8 cellular contexts compared by ENCODE assay signal in the genomic region with DNA sequence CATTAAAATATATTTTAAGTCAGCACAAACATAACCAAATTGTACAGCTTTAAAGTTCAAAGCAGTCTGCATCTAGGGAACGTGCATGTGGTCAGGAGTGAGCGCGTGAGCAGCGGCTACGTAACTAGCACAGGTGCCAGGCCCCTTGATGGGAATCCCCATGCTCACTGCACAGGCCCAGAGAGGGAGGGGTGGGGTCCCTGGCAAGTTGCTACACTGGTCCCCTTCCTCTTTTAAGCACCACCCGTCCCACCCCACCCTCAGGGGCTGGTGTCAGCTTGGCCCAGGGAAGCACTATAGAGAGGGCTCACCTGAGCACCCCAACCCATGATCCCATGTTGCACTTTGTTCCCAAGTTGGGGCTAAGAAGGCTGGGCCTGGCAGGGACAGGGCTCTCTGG.
DNase-seq lines count a peak whose midpoint lies in the region; ATAC-seq and TF ChIP-seq lines count a peak whose summit lies in the region.

No MANE protein-coding gene starts in this region.

- H3K36me3 ChIP-seq in NT2/D1 (ENCODE audit: insufficient read depth, insufficient read length, low read length) (peaks cover 78% of the 10 kb centered on the region), mucosa of stomach (ENCODE audit: control insufficient read depth, insufficient read depth, low read length) (peaks cover 15% of the 10 kb centered on the region)

- H3K9me3 ChIP-seq in NT2/D1 (ENCODE audit: insufficient read depth, low read length) (no peaks in the 10 kb centered on the region), mucosa of stomach (ENCODE audit: control insufficient read depth, low read length) (no peaks in the 10 kb centered on the region)

- H3K4me3 ChIP-seq in NT2/D1 (ENCODE audit: insufficient read length, low read depth) (peak overlapping the region; percentile 74), coronary artery (peak overlapping the region; percentile 99), mucosa of stomach (ENCODE audit: low read length) (peak overlapping the region; percentile 60)

- no peak for ATAC-seq in GM21515 (IDR thresholded peaks at IDR 0.05; ENCODE audit: unreplicated experiment)

- no peak for TF ChIP-seq CTCF in coronary artery (IDR thresholded peaks at IDR 0.05)

- no peaks in the 10 kb centered on the region for H3K27me3 ChIP-seq in NT2/D1 (ENCODE audit: insufficient read depth, insufficient read length)
- H3K27me3 ChIP-seq in mucosa of stomach (ENCODE audit: control insufficient read depth, insufficient read depth, low read length) = no peaks in the 10 kb centered on the region

- H3K27ac ChIP-seq in coronary artery = peak overlapping the region; percentile 71 to 97

- H3K9ac ChIP-seq in NT2/D1 (ENCODE audit: insufficient read length, low read depth) (peak overlapping the region; percentile 94), mucosa of stomach (ENCODE audit: low read length) (peak overlapping the region; percentile 79)

- DNase-seq in COLO668 (lab: John Stamatoyannopoulos, UW; ENCODE audit: unreplicated experiment) (peak; percentile 26), NT2/D1 (ENCODE audit: low read depth, low spot score) (no peak), coronary artery (ENCODE audit: low spot score) (peak; percentile 75), KG1 (lab: John Stamatoyannopoulos, UW) (no peak), DMS 273 (lab: John Stamatoyannopoulos, UW; ENCODE audit: unreplicated experiment) (no peak), NCI-H128 (lab: John Stamatoyannopoulos, UW; ENCODE audit: unreplicated experiment) (no peak)

- H3K4me1 ChIP-seq in NT2/D1 (ENCODE audit: insufficient read depth, insufficient read length) (peaks cover 12% of the 10 kb centered on the region), mucosa of stomach (ENCODE audit: control insufficient read depth, insufficient read depth, low read length) (peaks cover 51% of the 10 kb centered on the region)

Comparison
In these comparisons a context has a peak if more than half of its experiments do, and no peak if none do; other contexts are left out.
1. DNase-seq: peak in COLO668 (single experiment) and coronary artery (single experiment); none in NT2/D1 (single experiment), KG1 (single experiment), DMS 273 (single experiment) and NCI-H128 (single experiment).
2. Peak in every context shown above with its lines, with median percentiles within 50 percentile points of each other: H3K4me3 ChIP-seq.